ENCODE assay signal across 16 cellular contexts in the genomic region with DNA sequence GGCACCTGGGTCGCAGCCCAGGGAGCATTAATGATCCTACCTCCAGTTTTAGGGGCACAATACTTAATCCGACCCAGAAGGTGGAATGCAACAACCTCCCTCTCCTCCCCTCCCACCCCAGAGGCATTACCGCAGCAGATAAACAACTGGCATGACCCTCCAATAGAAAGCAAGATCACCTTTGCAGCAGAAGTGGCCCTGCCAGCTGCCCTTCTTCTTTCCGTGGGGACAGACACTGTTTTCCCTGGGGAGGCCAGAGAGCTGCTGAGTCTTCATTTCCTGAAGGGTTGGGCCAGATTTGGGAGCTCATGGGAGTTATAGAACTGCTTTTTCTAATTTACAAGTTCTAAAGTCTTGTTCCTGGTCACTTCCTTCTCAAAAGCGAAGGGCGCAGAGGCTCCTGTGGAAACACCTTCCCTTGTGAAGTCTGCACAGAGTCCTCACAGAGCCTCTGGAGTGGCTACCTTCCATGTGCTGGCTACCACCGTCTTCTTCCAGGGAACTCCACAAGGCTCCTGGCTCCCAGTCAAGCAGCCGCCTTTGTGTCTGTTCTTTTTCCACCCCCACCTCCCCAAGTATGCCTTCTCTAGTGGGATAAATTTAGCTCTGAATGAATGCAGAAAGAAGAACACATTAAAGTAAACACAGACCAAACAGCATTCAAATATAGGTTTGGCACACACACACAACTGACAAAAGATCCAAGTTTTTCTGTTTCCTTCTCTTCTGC. TPM values are rescaled to one million over a fixed set of nuclear protein-coding genes. Genes with fewer than 3 reads are reported as not detected.
DNase-seq lines count a peak whose midpoint lies in the region; FAIRE-seq and TF ChIP-seq lines count a peak whose summit lies in the region.
"Had no signal": no experiment of that assay in that cellular context is flagged by ENCODE, and none has a peak within 500 bp of the region (broad histone marks: within the 10 kb centered on the region; RNA-seq: fewer than 3 reads in every experiment).

No MANE protein-coding gene starts in this region.

- no peak for TF ChIP-seq POLR2A in H1 (IDR thresholded peaks at IDR 0.05; ENCODE audit: control extremely low read depth in 1 of 2, low read depth in 2 of 2, low read length in 2 of 2)

- H3K79me1 ChIP-seq in H1 (ENCODE audit: low read depth, low read length) (no peaks in the 10 kb centered on the region), mesenchymal stem cell (replicated peaks; ENCODE audit: low read length, poor library complexity, severe bottlenecking) (no peaks in the 10 kb centered on the region)

- H3K14ac ChIP-seq in H1 (ENCODE audit: insufficient read length) (no peak overlapping the region), mesenchymal stem cell (ENCODE audit: low read length in 2 of 2) (no peak overlapping the region)

- no peak overlapping the region for H4K5ac ChIP-seq in H1 (ENCODE audit: insufficient read length, low read depth, low read length)

- no peak overlapping the region; the same call in 1 of the 2 replicates for H2BK5ac ChIP-seq in H1 (ENCODE audit: low read depth, low read length)
- peak overlapping the region; percentile 61 for H2BK5ac ChIP-seq in mesenchymal stem cell (ENCODE audit: low read depth, low read length, poor library complexity, severe bottlenecking)

- no peak for FAIRE-seq in H1 (lab: Jason Lieb, UNC)
- FAIRE-seq: urothelium cell line had no signal

- peaks cover 3 to 13% (median 8%) of the 10 kb centered on the region in 4 experiments for H3K4me1 ChIP-seq in H1 (replicated peaks in 1 of 4; ENCODE audit: control insufficient read depth in 3 of 4, insufficient read depth in 4 of 4, low read length in 3 of 4)
- H3K4me1 ChIP-seq in mesenchymal stem cell (ENCODE audit: control insufficient read depth, insufficient read depth, low read depth, low read length) = peaks cover 6% of the 10 kb centered on the region

- no peaks in the 10 kb centered on the region for H4K20me1 ChIP-seq in H1 (replicated peaks in 1 of 2; ENCODE audit: control insufficient read depth in 1 of 2, insufficient read depth in 2 of 2, low read length in 2 of 2)

- no peaks in the 10 kb centered on the region for H3K9me3 ChIP-seq in H1 (ENCODE audit: insufficient read depth in 2 of 2, low read depth in 1 of 2, low read length in 1 of 2)
- H3K9me3 ChIP-seq in mesenchymal stem cell (ENCODE audit: control insufficient read depth, low read length) = no peaks in the 10 kb centered on the region

- CTCF ChIA-PET in H1 (lab: Charles Lee; ENCODE audit: partially characterized antibody) = interaction anchor here (0.6 to 2.4 kb wide), 5 partner anchors 19 to 118 kb away, joined by 3 to 8 read pairs (median 4); no protein-coding TSS in a partner anchor

- H2BK120ac ChIP-seq in H1 (replicated peaks; ENCODE audit: low read depth, low read length) (no peak overlapping the region), mesenchymal stem cell (ENCODE audit: low read depth, low read length) (peak overlapping the region; percentile 97)

- H2AFZ ChIP-seq in H1 (ENCODE audit: low read length) (peak overlapping the region; percentile 65), mesenchymal stem cell (ENCODE audit: low read depth, low read length) (no peak overlapping the region)

- 0 out of 2 replicates have a peak overlapping the region, but pooled peaks have one; percentile 43 for H3K18ac ChIP-seq in H1 (ENCODE audit: extremely low read depth, low read length)
- peak overlapping the region; percentile 74 to 84 for H3K18ac ChIP-seq in mesenchymal stem cell (ENCODE audit: low read depth in 1 of 2, low read length in 2 of 2)

- H3K79me2 ChIP-seq in H1 (ENCODE audit: control insufficient read depth in 1 of 2, insufficient read depth in 2 of 2, low read length in 2 of 2) = no peaks in the 10 kb centered on the region

- H4K8ac ChIP-seq in H1 (ENCODE audit: extremely low read depth, insufficient read depth, low read length) (no peak overlapping the region; the same call in 1 of the 2 replicates), mesenchymal stem cell (ENCODE audit: low read length) (peak overlapping the region; percentile 27)

- H3K27me3 ChIP-seq in H1 (replicated peaks in 1 of 4; ENCODE audit: control insufficient read depth in 3 of 4, extremely low read depth in 1 of 4, insufficient read depth in 3 of 4, low read length in 3 of 4) (no peaks in the 10 kb centered on the region; a peak in 1 of 7 replicates), mesenchymal stem cell (ENCODE audit: control insufficient read depth in 1 of 2, insufficient read depth in 1 of 2, low read length in 2 of 2) (no peaks in the 10 kb centered on the region)

- WGBS in H1 (ENCODE audit: extremely low coverage in 1 of 2, insufficient coverage in 1 of 2, insufficient read length in 1 of 2, insufficient replicate concordance in 2 of 2, low coverage in 1 of 2, low lambda C conversion rate in 2 of 2, missing lambda C conversion rate in 1 of 2), 2 experiments = 74% methylated on average over 8 of the region's 8 CpGs; no CpG with 5 or more reads in 1 of the 2 experiments
- WGBS in mesenchymal stem cell = 44% methylated on average over 8 of the region's 8 CpGs

- peaks cover 3% of the 10 kb centered on the region; the same call in 1 of the 2 replicates for H3K23me2 ChIP-seq in H1 (ENCODE audit: low read depth, low read length)

- no peak overlapping the region for H2BK15ac ChIP-seq in H1 (ENCODE audit: low read length)
- H2BK15ac ChIP-seq in mesenchymal stem cell (ENCODE audit: low read depth, poor library complexity, severe bottlenecking) = peak overlapping the region; percentile 73

- no peak overlapping the region for H3K4me3 ChIP-seq in AG10803 (ENCODE audit: low read length)
- no peak overlapping the region for H3K4me3 ChIP-seq in H1 (ENCODE audit: extremely low read depth in 1 of 4, insufficient read depth in 2 of 4, low read depth in 3 of 4, low read length in 4 of 4)
- H3K4me3 ChIP-seq in mesenchymal stem cell (ENCODE audit: insufficient read depth in 1 of 2, low read depth in 1 of 2, low read length in 2 of 2) = no peak overlapping the region
- H3K4me3 ChIP-seq in foreskin fibroblast (ENCODE audit: low read depth in 1 of 2, low read length in 2 of 2) = no peak overlapping the region

- H3K56ac ChIP-seq in H1 (replicated peaks; ENCODE audit: insufficient read length, low read depth, low read length) = no peak overlapping the region

- no peak overlapping the region for H2BK20ac ChIP-seq in H1 (ENCODE audit: low read length)

- no peaks in the 10 kb centered on the region for H3K36me3 ChIP-seq in H1 (ENCODE audit: control insufficient read depth in 2 of 4, insufficient read depth in 4 of 4, low read length in 3 of 4)
- H3K36me3 ChIP-seq in mesenchymal stem cell (ENCODE audit: control insufficient read depth in 1 of 2, insufficient read depth in 2 of 2, low read depth in 1 of 2, low read length in 2 of 2) = no peaks in the 10 kb centered on the region

- no peak overlapping the region for H3K4me2 ChIP-seq in H1 (ENCODE audit: insufficient read depth in 1 of 2, low read depth in 2 of 2, low read length in 2 of 2)
- no peak overlapping the region for H3K4me2 ChIP-seq in mesenchymal stem cell (ENCODE audit: low read length, poor library complexity, severe bottlenecking)

- no peak for TF ChIP-seq CTCF in AG10803 (conservative IDR thresholded peaks at IDR 0.05; ENCODE audit: low read length)
- no peak for TF ChIP-seq CTCF in H1 (IDR thresholded peaks at IDR 0.05; ENCODE audit: control extremely low read depth in 1 of 3, insufficient read depth in 1 of 3, low read depth in 1 of 3, low read length in 3 of 3)
- TF ChIP-seq CTCF in foreskin fibroblast (IDR thresholded peaks at IDR 0.05; ENCODE audit: low read depth, low read length) = no peak

- POLR2A ChIA-PET in H1 (lab: Charles Lee; ENCODE audit: partially characterized antibody) = interaction anchor here (1.0 to 1.3 kb wide), 3 partner anchors 8 to 20 kb away, joined by 3 to 6 read pairs (median 3); a partner anchor contains a TSS

- H2AK5ac ChIP-seq in H1 (ENCODE audit: low read depth, low read length) = no peak overlapping the region
- peak overlapping the region; percentile 85 for H2AK5ac ChIP-seq in mesenchymal stem cell (ENCODE audit: low read length, severe bottlenecking)

- no peak for TF ChIP-seq EP300 in H1 (IDR thresholded peaks at IDR 0.05; ENCODE audit: borderline replicate concordance in 1 of 2, low read depth in 2 of 2, low read length in 2 of 2)

- H3K9ac ChIP-seq in H1 (replicated peaks in 1 of 4; ENCODE audit: extremely low read depth in 1 of 4, low read depth in 3 of 4, low read length in 3 of 4) = no peak overlapping the region
- no peak overlapping the region for H3K9ac ChIP-seq in mesenchymal stem cell (ENCODE audit: low read length)

- H4K91ac ChIP-seq in H1 (replicated peaks; ENCODE audit: insufficient read length, low read length) (no peak overlapping the region), mesenchymal stem cell (ENCODE audit: low read length) (peak overlapping the region; percentile 34)

- DNase-seq in AG10803 (ENCODE audit: low read depth) = peak; percentile 52
- DNase-seq in M059J (ENCODE audit: low read depth) = peak; percentile 36
- DNase-seq in H1 (ENCODE audit: low read depth in 1 of 2, low spot score in 2 of 2) = no peak
- DNase-seq in mesenchymal stem cell = peak; percentile 65
- DNase-seq in ecto neural progenitor cell (ENCODE audit: low spot score) = no peak
- DNase-seq in NOMO-1 (lab: John Stamatoyannopoulos, UW; ENCODE audit: unreplicated experiment in 2 of 2) = no peak
- no peak for DNase-seq in NCI-H2171 (lab: John Stamatoyannopoulos, UW)
- DNase-seq in foreskin fibroblast = no peak
- DNase-seq: activated CD4-positive, alpha-beta T cell treated with anti-CD3 and anti-CD28 coated beads for 36 hours; activated T-cell treated with anti-CD3 and anti-CD28 coated beads, Interleukin-2, amount 50 U/mL, for 48 hours; DMS79; effector CD8-positive, alpha-beta T cell; NCI-H1048; stimulated activated CD4-positive, alpha-beta T cell treated with anti-CD3 and anti-CD28 coated beads, Interleukin-15, amount 100 ng/mL, for 24 hours; T-cell had no signal

- H3K23ac ChIP-seq in H1 (ENCODE audit: insufficient read length) (no peak overlapping the region), mesenchymal stem cell (ENCODE audit: low read length in 2 of 2) (no peak overlapping the region)

- no peak overlapping the region for H3K4ac ChIP-seq in H1 (replicated peaks; ENCODE audit: insufficient read length, low read depth, low read length)
- peak overlapping the region; percentile 60 to 66 for H3K4ac ChIP-seq in mesenchymal stem cell (ENCODE audit: low read depth in 1 of 2, low read length in 2 of 2)

- H3K27ac ChIP-seq in H1 (ENCODE audit: low read depth, low read length) (no peak overlapping the region), mesenchymal stem cell (ENCODE audit: low read length, poor library complexity, severe bottlenecking) (peak overlapping the region; percentile 30)

- no peak for TF ChIP-seq RAD21 in H1 (IDR thresholded peaks at IDR 0.05 in 1 of 2, conservative IDR thresholded peaks at IDR 0.05 in 1 of 2; ENCODE audit: low read depth in 2 of 2, low read length in 2 of 2)

- H2BK12ac ChIP-seq in H1 (ENCODE audit: low read depth, low read length) (no peak overlapping the region), mesenchymal stem cell (ENCODE audit: low read length in 2 of 2) (peak overlapping the region in 1 of 2 experiments; percentile 98)

RNA-seq across cellular contexts. Expression of a gene that starts 8.0 kb away (rescaled TPM):
- total RNA-seq in M059J (2014; rRNA removed; shearing (Covaris generic)) = 3.7 and 7.7 TPM in 2 replicates
- total RNA-seq in H1 (2021; fragmentation: NEBNext Ultra II Directional; extraction: Animal tissue kit (Norgen Biotek cat#: 25700)) = 11.8 and 20.5 TPM in 2 replicates
- 0.38 and 0.85 TPM in 2 replicates for polyA plus RNA-seq in H1 (2011; rRNA removed)
- polyA plus RNA-seq in H1 (2011; cell fraction: cytosol; rRNA removed) = 1.5 TPM
- polyA plus RNA-seq in H1 (2011; cell fraction: nucleus; rRNA removed) = 2.2 TPM
- 3.1 to 5.2 TPM (median 3.5 TPM) in 4 replicates for polyA plus RNA-seq in H1 (2012, experiment 1 of 2)
- 0.20 TPM for polyA plus RNA-seq in H1 (2012, experiment 2 of 2)
- polyA plus RNA-seq in H1 (2013, experiment 1 of 2) = 4.2 TPM
- 4.7 TPM for polyA plus RNA-seq in H1 (2013, experiment 2 of 2)
- polyA minus RNA-seq in H1 (2011; rRNA and poly(A)+ RNA removed) = 2.1 and 2.5 TPM in 2 replicates
- polyA minus RNA-seq in H1 (2011; cell fraction: cytosol; rRNA and poly(A)+ RNA removed) = 3.1 TPM
- 1.5 TPM for polyA minus RNA-seq in H1 (2011; cell fraction: nucleus; rRNA and poly(A)+ RNA removed)
- polyA plus RNA-seq in mesenchymal stem cell (2013, experiment 1 of 2) = 11.3 TPM
- polyA plus RNA-seq in mesenchymal stem cell (2013, experiment 2 of 2) = 10.8 TPM
- total RNA-seq: T-cell had no signal

Comparison
In these comparisons a context has a peak if more than half of its experiments do, and no peak if none do; other contexts are left out.
1. DNase-seq: peak in AG10803 (single experiment), M059J (single experiment) and mesenchymal stem cell (single experiment); none in H1 (0 of 2), ecto neural progenitor cell (single experiment), NOMO-1 (0 of 2), NCI-H2171 (single experiment) and foreskin fibroblast (0 of 2).